ENCODE assay signal across 1 cellular context in the genomic region with DNA sequence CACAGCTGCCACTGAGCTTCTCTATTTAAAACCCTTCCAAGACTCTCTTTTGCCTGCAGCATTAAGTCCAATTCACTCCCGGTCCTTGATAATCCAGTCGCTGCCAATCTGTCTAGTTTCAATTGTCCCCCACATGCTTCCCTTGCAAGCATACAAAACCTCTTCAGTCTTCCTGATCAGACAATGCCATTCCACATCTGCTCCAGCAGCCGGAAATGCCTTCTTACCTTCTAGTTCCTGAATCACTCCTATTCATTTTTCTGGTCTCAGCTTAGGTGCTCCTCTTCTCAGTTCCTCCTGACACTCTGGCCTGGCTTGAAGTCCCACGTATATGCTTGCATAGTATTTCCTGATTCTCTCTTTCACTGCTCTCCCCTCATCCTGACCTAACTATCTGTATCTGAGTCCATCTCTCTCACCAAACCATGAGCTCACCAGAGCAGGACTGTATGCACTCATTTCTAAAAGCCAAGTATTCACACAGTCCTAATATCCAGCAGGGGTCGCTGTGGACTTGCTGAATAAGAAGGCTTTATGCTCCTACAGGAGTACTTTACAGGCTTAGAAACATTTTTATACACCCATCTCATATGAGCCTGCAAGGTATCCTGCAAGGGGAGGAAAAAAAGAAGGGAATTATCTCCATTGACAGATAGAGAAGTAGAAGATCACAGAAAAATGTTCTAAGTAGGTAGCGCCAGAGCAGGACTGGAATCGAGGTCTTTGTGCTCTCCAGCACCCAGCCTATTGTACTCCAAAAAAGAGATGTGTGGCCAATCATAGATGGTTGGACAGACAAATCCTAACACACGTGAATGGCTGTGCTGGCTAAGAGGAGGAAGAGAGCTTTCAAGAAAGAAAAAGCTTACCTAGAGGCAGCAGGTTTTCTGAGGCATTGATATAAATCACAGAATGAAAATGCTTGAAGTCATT.
A peak's percentile ranks its signal among the peaks of the same experiment; 100 is the strongest.
TF ChIP-seq lines count a peak whose summit lies in the region.

No MANE protein-coding gene starts in this region.

TF ChIP-seq in K562, 482 proteins besides CTCF, POLR2A, EP300 and RAD21 (continues in another document):
- TF ChIP-seq FOXM1 (IDR thresholded peaks at IDR 0.05; ENCODE audit: low read depth) (no peak), FOXM1 (CRISPR knock-in tag; IDR thresholded peaks at IDR 0.05; ENCODE audit: low read depth) (no peak), CGGBP1 (CRISPR knock-in tag; IDR thresholded peaks at IDR 0.05) (no peak), PHB (CRISPR knock-in tag; IDR thresholded peaks at IDR 0.05) (no peak), BRF1 (IDR thresholded peaks at IDR 0.05; ENCODE audit: borderline replicate concordance, extremely low read depth, insufficient read length) (no peak), CREBBP (IDR thresholded peaks at IDR 0.05; ENCODE audit: low read depth, low read length) (no peak), DNMT1 (IDR thresholded peaks at IDR 0.05) (no peak), DEAF1 (CRISPR knock-in tag; IDR thresholded peaks at IDR 0.05) (peak; percentile 85), RBM14 (IDR thresholded peaks at IDR 0.05; ENCODE audit: borderline replicate concordance, insufficient read depth, low read depth, low read length) (no peak), RREB1 (CRISPR knock-in tag; IDR thresholded peaks at IDR 0.05) (no peak), ZKSCAN3 (CRISPR knock-in tag; IDR thresholded peaks at IDR 0.05) (no peak), CBX1 (IDR thresholded peaks at IDR 0.05; ENCODE audit: low read depth) (no peak), HNRNPK (IDR thresholded peaks at IDR 0.05; ENCODE audit: low read depth, low read length, poor library complexity, severe bottlenecking) (no peak), ZNF707 (CRISPR knock-in tag; conservative IDR thresholded peaks at IDR 0.05) (no peak), ZNF398 (CRISPR knock-in tag; IDR thresholded peaks at IDR 0.05) (no peak), TBP (optimal IDR thresholded peaks at IDR 0.05; ENCODE audit: low read depth, low read length) (peak; percentile 27), ETS1 (conservative IDR thresholded peaks at IDR 0.05; ENCODE audit: control insufficient read depth, low read depth, low read length) (no peak), ZNF561 (CRISPR knock-in tag; conservative IDR thresholded peaks at IDR 0.05) (no peak), ZHX1 (conservative IDR thresholded peaks at IDR 0.05; ENCODE audit: low read length) (no peak), DACH1 (IDR thresholded peaks at IDR 0.05; ENCODE audit: partially characterized antibody) (peak; percentile 40), SNIP1 (IDR thresholded peaks at IDR 0.05; ENCODE audit: low read depth) (no peak)
- TF ChIP-seq, protein P1, sequence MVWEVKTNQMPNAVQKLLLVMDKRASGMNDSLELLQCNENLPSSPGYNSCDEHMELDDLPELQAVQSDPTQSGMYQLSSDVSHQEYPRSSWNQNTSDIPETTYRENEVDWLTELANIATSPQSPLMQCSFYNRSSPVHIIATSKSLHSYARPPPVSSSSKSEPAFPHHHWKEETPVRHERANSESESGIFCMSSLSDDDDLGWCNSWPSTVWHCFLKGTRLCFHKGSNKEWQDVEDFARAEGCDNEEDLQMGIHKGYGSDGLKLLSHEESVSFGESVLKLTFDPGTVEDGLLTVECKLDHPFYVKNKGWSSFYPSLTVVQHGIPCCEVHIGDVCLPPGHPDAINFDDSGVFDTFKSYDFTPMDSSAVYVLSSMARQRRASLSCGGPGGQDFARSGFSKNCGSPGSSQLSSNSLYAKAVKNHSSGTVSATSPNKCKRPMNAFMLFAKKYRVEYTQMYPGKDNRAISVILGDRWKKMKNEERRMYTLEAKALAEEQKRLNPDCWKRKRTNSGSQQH (CRISPR knock-in tag; IDR thresholded peaks at IDR 0.05) = no peak
- TF ChIP-seq, protein P2, sequence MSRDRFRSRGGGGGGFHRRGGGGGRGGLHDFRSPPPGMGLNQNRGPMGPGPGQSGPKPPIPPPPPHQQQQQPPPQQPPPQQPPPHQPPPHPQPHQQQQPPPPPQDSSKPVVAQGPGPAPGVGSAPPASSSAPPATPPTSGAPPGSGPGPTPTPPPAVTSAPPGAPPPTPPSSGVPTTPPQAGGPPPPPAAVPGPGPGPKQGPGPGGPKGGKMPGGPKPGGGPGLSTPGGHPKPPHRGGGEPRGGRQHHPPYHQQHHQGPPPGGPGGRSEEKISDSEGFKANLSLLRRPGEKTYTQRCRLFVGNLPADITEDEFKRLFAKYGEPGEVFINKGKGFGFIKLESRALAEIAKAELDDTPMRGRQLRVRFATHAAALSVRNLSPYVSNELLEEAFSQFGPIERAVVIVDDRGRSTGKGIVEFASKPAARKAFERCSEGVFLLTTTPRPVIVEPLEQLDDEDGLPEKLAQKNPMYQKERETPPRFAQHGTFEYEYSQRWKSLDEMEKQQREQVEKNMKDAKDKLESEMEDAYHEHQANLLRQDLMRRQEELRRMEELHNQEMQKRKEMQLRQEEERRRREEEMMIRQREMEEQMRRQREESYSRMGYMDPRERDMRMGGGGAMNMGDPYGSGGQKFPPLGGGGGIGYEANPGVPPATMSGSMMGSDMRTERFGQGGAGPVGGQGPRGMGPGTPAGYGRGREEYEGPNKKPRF (IDR thresholded peaks at IDR 0.05; ENCODE audit: low read depth, low read length) = no peak
- TF ChIP-seq, protein P3, sequence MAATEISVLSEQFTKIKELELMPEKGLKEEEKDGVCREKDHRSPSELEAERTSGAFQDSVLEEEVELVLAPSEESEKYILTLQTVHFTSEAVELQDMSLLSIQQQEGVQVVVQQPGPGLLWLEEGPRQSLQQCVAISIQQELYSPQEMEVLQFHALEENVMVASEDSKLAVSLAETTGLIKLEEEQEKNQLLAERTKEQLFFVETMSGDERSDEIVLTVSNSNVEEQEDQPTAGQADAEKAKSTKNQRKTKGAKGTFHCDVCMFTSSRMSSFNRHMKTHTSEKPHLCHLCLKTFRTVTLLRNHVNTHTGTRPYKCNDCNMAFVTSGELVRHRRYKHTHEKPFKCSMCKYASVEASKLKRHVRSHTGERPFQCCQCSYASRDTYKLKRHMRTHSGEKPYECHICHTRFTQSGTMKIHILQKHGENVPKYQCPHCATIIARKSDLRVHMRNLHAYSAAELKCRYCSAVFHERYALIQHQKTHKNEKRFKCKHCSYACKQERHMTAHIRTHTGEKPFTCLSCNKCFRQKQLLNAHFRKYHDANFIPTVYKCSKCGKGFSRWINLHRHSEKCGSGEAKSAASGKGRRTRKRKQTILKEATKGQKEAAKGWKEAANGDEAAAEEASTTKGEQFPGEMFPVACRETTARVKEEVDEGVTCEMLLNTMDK (IDR thresholded peaks at IDR 0.05; ENCODE audit: borderline replicate concordance, insufficient read depth, low read depth, low read length, poor library complexity, severe bottlenecking) = no peak
- TF ChIP-seq, protein P4, sequence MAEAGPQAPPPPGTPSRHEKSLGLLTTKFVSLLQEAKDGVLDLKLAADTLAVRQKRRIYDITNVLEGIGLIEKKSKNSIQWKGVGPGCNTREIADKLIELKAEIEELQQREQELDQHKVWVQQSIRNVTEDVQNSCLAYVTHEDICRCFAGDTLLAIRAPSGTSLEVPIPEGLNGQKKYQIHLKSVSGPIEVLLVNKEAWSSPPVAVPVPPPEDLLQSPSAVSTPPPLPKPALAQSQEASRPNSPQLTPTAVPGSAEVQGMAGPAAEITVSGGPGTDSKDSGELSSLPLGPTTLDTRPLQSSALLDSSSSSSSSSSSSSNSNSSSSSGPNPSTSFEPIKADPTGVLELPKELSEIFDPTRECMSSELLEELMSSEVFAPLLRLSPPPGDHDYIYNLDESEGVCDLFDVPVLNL (CRISPR knock-in tag; IDR thresholded peaks at IDR 0.05; ENCODE audit: low read depth) = no peak
